8 cellular contexts compared by ENCODE assay signal in the genomic region with DNA sequence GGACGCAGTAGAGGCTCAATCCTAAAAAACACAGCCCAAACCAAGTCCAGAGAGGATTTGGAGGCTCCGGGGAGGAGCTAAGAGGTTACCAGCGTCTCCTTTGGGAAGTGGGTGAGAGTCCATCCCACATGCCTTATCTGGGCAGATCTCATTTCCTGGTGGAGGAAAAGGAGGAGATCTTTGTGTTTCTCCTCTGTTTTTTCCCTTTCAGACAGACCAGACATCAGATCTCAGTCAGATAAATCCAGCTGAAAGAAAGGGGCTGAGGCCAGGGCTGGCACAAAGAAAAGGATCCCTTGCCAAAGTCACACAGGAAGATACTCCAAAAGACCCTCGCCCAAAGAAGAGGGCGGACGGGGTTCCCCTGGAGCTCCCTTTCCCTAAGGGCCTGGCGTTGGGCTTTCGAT. TPM values are rescaled to one million over a fixed set of nuclear protein-coding genes. Genes with fewer than 3 reads are reported as not detected.
DNase-seq lines count a peak whose midpoint lies in the region; ATAC-seq and TF ChIP-seq lines count a peak whose summit lies in the region.

No MANE protein-coding gene starts in this region.

- H3K27ac Mint-ChIP-seq in CD14-positive monocyte: no peak overlapping the region

- no peak for DNase-seq in CD14-positive monocyte (ENCODE audit: low spot score)
- peak; percentile 60 for DNase-seq in RPMI7951 (ENCODE audit: low read depth)
- no peak for DNase-seq in T-helper 9 cell
- DNase-seq in iPS-NIHi7 (ENCODE audit: extremely low spot score): no peak

- peak overlapping the region; percentile 97 for H2AFZ ChIP-seq in parathyroid adenoma

- TF ChIP-seq CTCF in CD14-positive monocyte (IDR thresholded peaks at IDR 0.05) (no peak), gastroesophageal sphincter (IDR thresholded peaks at IDR 0.05) (no peak), parathyroid adenoma (IDR thresholded peaks at IDR 0.05) (no peak)

- TF ChIP-seq POLR2A in gastroesophageal sphincter (IDR thresholded peaks at IDR 0.05): no peak

- H3K36me3 Mint-ChIP-seq in CD14-positive monocyte: peaks cover 0 to 2% of the 10 kb centered on the region in 2 donors

- TF ChIP-seq EP300 in gastroesophageal sphincter (IDR thresholded peaks at IDR 0.05): no peak

- H3K9ac ChIP-seq in parathyroid adenoma: no peak overlapping the region

- 24% methylated on average over 5 of the region's 8 CpGs; no CpG with 5 or more reads in 1 of the 2 donors for WGBS in gastroesophageal sphincter (ENCODE audit: low coverage in 1 of 2), 2 donors

- H3K4me3 Mint-ChIP-seq in CD14-positive monocyte: peak overlapping the region; percentile 3 to 88

- peaks cover 6 to 14% (median 10%) of the 10 kb centered on the region in 7 donors for H3K9me3 Mint-ChIP-seq in CD14-positive monocyte

- intact Hi-C loops in CD14-positive monocyte (cut with micrococcal nuclease): loop anchor here in 1 of 2 donors (10.0 kb wide), 1 partner anchor 101 kb away; no protein-coding TSS in a partner anchor

- H3K27ac ChIP-seq in gastroesophageal sphincter (peak overlapping the region; percentile 78 to 96 (median 90)), parathyroid adenoma (peak overlapping the region; percentile 77)

- H3K9me3 ChIP-seq in gastroesophageal sphincter: peaks cover 0 to 6% (median 0%) of the 10 kb centered on the region in 3 donors
- H3K9me3 ChIP-seq in parathyroid adenoma (ENCODE audit: control insufficient read depth, low read length): no peaks in the 10 kb centered on the region

- peaks cover 5 to 42% (median 9%) of the 10 kb centered on the region in 3 donors for H3K4me1 ChIP-seq in gastroesophageal sphincter
- peaks cover 29% of the 10 kb centered on the region for H3K4me1 ChIP-seq in parathyroid adenoma

- H3K4me2 ChIP-seq in parathyroid adenoma (ENCODE audit: low read length): peak overlapping the region; percentile 84

- H3K4me3 ChIP-seq in gastroesophageal sphincter (peak overlapping the region in 1 of 2 donors; percentile 69), parathyroid adenoma (ENCODE audit: low read depth, low read length) (peak overlapping the region; percentile 58)

- H3K27me3 ChIP-seq in gastroesophageal sphincter: no peaks in the 10 kb centered on the region
- H3K27me3 ChIP-seq in parathyroid adenoma (ENCODE audit: control insufficient read depth, insufficient read depth, low read length): no peaks in the 10 kb centered on the region

- peaks cover 9% of the 10 kb centered on the region for H3K4me1 Mint-ChIP-seq in CD14-positive monocyte

- H3K27me3 Mint-ChIP-seq in CD14-positive monocyte (ENCODE audit: low read depth in 3 of 3): peaks cover 19 to 21% (median 20%) of the 10 kb centered on the region in 3 donors

- ATAC-seq in gastroesophageal sphincter (no peak), GM19452 (IDR thresholded peaks at IDR 0.05; ENCODE audit: unreplicated experiment) (no peak), GM21526 (IDR thresholded peaks at IDR 0.05; ENCODE audit: low FRiP score, unreplicated experiment) (no peak)

- no peaks in the 10 kb centered on the region for H3K36me3 ChIP-seq in gastroesophageal sphincter
- H3K36me3 ChIP-seq in parathyroid adenoma (ENCODE audit: control insufficient read depth, insufficient read depth, low read length): no peaks in the 10 kb centered on the region

- H3K79me2 ChIP-seq in parathyroid adenoma: no peaks in the 10 kb centered on the region

RNA-seq across cellular contexts. Expression of a gene that starts 58.3 kb away (rescaled TPM):
- polyA plus RNA-seq in CD14-positive monocyte: 10 to 100 TPM; 16.1 to 16.5 TPM
- total RNA-seq in RPMI7951 (2014; rRNA removed; shearing (Covaris generic)): 3.5 and 9.1 TPM in 2 replicates
- total RNA-seq in gastroesophageal sphincter: 10 to 100 TPM; 15.3 to 25.8 (median 21.6) TPM
